8 cellular contexts compared by ENCODE assay signal in the genomic region with DNA sequence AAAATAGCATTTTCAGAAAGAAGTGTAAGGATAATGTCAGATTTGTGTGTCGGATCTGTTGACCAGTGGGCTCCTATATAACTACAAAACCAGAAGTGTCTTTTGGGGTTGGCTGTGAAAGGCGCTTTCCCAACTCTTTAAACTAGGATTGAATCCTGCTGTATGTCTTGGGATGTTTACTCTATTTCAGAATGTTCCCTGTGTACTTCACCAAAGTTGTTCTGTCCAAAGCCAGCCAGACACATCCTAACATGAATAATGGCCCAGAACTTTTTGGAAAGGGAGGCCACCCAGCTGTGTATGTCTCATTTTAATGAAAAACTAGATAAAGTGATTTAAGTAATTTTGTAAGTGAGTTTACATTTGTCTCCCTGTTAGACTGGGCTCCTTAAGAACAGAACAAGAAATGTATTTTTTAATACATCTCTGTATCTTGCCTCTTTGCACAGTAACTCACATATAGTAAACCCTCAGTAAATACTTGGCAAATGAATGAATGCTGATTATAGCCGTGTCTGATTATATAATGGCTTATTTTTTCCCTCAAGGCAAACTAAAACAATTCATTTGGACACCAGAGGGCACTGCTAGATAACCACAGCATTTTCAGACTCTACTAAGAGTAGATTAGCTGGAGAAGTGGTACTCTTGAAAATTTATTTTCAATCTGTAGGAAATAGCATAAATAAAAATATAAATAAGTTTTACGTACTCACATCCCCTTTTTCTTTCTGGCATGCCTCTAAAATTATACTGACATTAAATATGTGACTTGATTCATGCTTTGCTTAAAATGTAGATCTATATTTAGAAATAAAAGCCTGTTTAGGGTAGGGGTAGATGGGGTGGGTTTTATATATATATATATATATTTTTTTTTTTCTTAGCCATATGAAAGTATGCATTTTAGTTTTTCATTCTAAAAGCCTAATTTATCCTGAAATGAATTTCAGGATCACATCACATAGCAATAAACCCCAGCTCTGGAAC. TPM values are rescaled to one million over a fixed set of nuclear protein-coding genes. Genes with fewer than 3 reads are reported as not detected.
DNase-seq lines count a peak whose midpoint lies in the region; TF ChIP-seq lines count a peak whose summit lies in the region.

No MANE protein-coding gene starts in this region.

- H3K9me3 ChIP-seq in SJSA1 (replicated peaks) (0 out of 2 replicates have a peak, but pooled peaks cover 5% of the 10 kb centered on the region), neural progenitor cell (ENCODE audit: low read depth) (no peaks in the 10 kb centered on the region), neuronal stem cell (replicated peaks in 1 of 2; ENCODE audit: control insufficient read depth in 2 of 2, insufficient read depth in 1 of 2, low read depth in 1 of 2, low read length in 2 of 2) (peaks cover 2 to 11% of the 10 kb centered on the region in 2 donors)

- H4K91ac ChIP-seq in neuronal stem cell (ENCODE audit: low read depth, low read length, poor library complexity), result no peak overlapping the region

- H3K18ac ChIP-seq in neuronal stem cell (ENCODE audit: low read length), result no peak overlapping the region

- H2AFZ ChIP-seq in neural progenitor cell (replicated peaks) (no peak overlapping the region), neuronal stem cell (ENCODE audit: low read length) (no peak overlapping the region)

- peak; percentile 41 for DNase-seq in AG09309 (ENCODE audit: low read depth)
- DNase-seq in NB4 (ENCODE audit: low read depth), result peak; percentile 60
- DNase-seq in SJSA1 (ENCODE audit: low read depth in 1 of 2, low spot score in 2 of 2), result peak in 1 of 2 experiments; percentile 73
- peak; percentile 44 for DNase-seq in fibroblast of gingiva (ENCODE audit: low read depth)
- peak; percentile 66 for DNase-seq in neural progenitor cell (ENCODE audit: low spot score)
- no peak for DNase-seq in activated effector memory CD4-positive, alpha-beta T cell treated with Interleukin-2 at 50 U/mL for 16 hours
- DNase-seq in neuronal stem cell (ENCODE audit: low spot score), result no peak

- H3K9ac ChIP-seq in neural progenitor cell (no peak overlapping the region), neuronal stem cell (ENCODE audit: low read depth, low read length, poor library complexity) (no peak overlapping the region)

- H3K79me1 ChIP-seq in neuronal stem cell (ENCODE audit: low read depth, low read length), result no peaks in the 10 kb centered on the region

- no peak overlapping the region for H2BK5ac ChIP-seq in neuronal stem cell (ENCODE audit: low read length)

- TF ChIP-seq POLR2A in NB4 (IDR thresholded peaks at IDR 0.05; ENCODE audit: extremely low read depth, insufficient read length), result no peak

- TF ChIP-seq CTCF in AG09309 (IDR thresholded peaks at IDR 0.05; ENCODE audit: control insufficient read depth, insufficient read depth, low read depth, low read length, missing control alignments) (peak; percentile 62), GM12874 (IDR thresholded peaks at IDR 0.05; ENCODE audit: insufficient read depth, low read depth, low read length) (peak; percentile 27; the same call in 1 of the 2 replicates), NB4 (IDR thresholded peaks at IDR 0.05; ENCODE audit: low read depth, low read length) (peak; percentile 35), neural progenitor cell (IDR thresholded peaks at IDR 0.05) (peak; percentile 88)

- H2AK5ac ChIP-seq in neuronal stem cell (ENCODE audit: low read depth, low read length), result no peak overlapping the region

- H3K27me3 Mint-ChIP-seq in neural progenitor cell (ENCODE audit: insufficient read depth, low read depth), result peaks cover 2% of the 10 kb centered on the region

- H3K14ac ChIP-seq in neuronal stem cell (ENCODE audit: low read length), result no peak overlapping the region

- H3K4ac ChIP-seq in neuronal stem cell (ENCODE audit: low read length), result no peak overlapping the region

- no peak overlapping the region for H2BK120ac ChIP-seq in neuronal stem cell (ENCODE audit: low read depth, low read length)

- no peak overlapping the region for H3K27ac Mint-ChIP-seq in neural progenitor cell

- H3K79me2 ChIP-seq in neural progenitor cell (ENCODE audit: low read depth), result no peaks in the 10 kb centered on the region

- no peak overlapping the region for H3K4me3 Mint-ChIP-seq in neural progenitor cell

- no peaks in the 10 kb centered on the region for H4K20me1 ChIP-seq in neural progenitor cell (ENCODE audit: low read depth)

- peaks cover 44% of the 10 kb centered on the region for H3K36me3 ChIP-seq in SJSA1
- no peaks in the 10 kb centered on the region for H3K36me3 ChIP-seq in neural progenitor cell
- H3K36me3 ChIP-seq in neuronal stem cell (replicated peaks in 1 of 2; ENCODE audit: control insufficient read depth in 2 of 2, insufficient read depth in 2 of 2, low read length in 2 of 2), result peaks cover 0 to 32% of the 10 kb centered on the region in 2 donors

- no peak overlapping the region for H4K8ac ChIP-seq in neuronal stem cell (ENCODE audit: low read depth, low read length)

- no peak overlapping the region for H3K23ac ChIP-seq in neuronal stem cell (ENCODE audit: low read depth, low read length, poor library complexity)

- no CpG with 5 or more reads among the region's 4 CpGs for WGBS in neuronal stem cell (ENCODE audit: extremely low coverage in 2 of 2, insufficient read length in 2 of 2, insufficient replicate concordance in 1 of 2), 2 donors

- H3K4me2 ChIP-seq in neural progenitor cell (no peak overlapping the region), neuronal stem cell (ENCODE audit: insufficient read depth, low read length, poor library complexity, severe bottlenecking) (no peak overlapping the region)

- H3K4me1 Mint-ChIP-seq in neural progenitor cell, result no peaks in the 10 kb centered on the region

- H3K4me3 ChIP-seq in AG09309 (ENCODE audit: control insufficient read depth, low read depth, low read length), result no peak overlapping the region
- no peak overlapping the region for H3K4me3 ChIP-seq in NB4 (ENCODE audit: low read depth, low read length)
- H3K4me3 ChIP-seq in SJSA1, result no peak overlapping the region
- no peak overlapping the region for H3K4me3 ChIP-seq in neural progenitor cell
- no peak overlapping the region for H3K4me3 ChIP-seq in neuronal stem cell (ENCODE audit: low read length in 2 of 2)

- no peak overlapping the region for H2BK12ac ChIP-seq in neuronal stem cell (ENCODE audit: low read length)

- peaks cover 14% of the 10 kb centered on the region for H3K9me3 Mint-ChIP-seq in neural progenitor cell

- H3K4me1 ChIP-seq in SJSA1 (replicated peaks) (peaks cover 26% of the 10 kb centered on the region), neural progenitor cell (peaks cover 14% of the 10 kb centered on the region), neuronal stem cell (ENCODE audit: control insufficient read depth in 2 of 2, insufficient read depth in 1 of 2, low read depth in 1 of 2, low read length in 2 of 2) (no peaks in the 10 kb centered on the region)

- H3K27ac ChIP-seq in SJSA1 (peak overlapping the region; percentile 22), neural progenitor cell (no peak overlapping the region), neuronal stem cell (replicated peaks; ENCODE audit: low read length) (no peak overlapping the region)

- H3K27me3 ChIP-seq in SJSA1 (replicated peaks) (no peaks in the 10 kb centered on the region), neural progenitor cell (no peaks in the 10 kb centered on the region), neuronal stem cell (ENCODE audit: control insufficient read depth in 3 of 3, insufficient read depth in 3 of 3, low read depth in 1 of 3, low read length in 3 of 3) (no peaks in the 10 kb centered on the region)

- H3F3A ChIP-seq in neural progenitor cell (ENCODE audit: low read depth), result peaks cover 3% of the 10 kb centered on the region

- H3K36me3 Mint-ChIP-seq in neural progenitor cell, result peaks cover 20% of the 10 kb centered on the region

- no peak overlapping the region for H2BK15ac ChIP-seq in neuronal stem cell (ENCODE audit: low read length)

RNA-seq across cellular contexts. Expression of a gene that starts 23.8 kb away (rescaled TPM):
- 123 and 129 TPM in 2 replicates for total RNA-seq in SJSA1 (2014; rRNA removed; shearing (Covaris generic))
- 52.6 and 72.3 TPM in 2 replicates for total RNA-seq in neural progenitor cell (ENCODE audit: low replicate concordance)
- 58.2 TPM for polyA plus RNA-seq in neuronal stem cell (2013, experiment 1 of 2)
- polyA plus RNA-seq in neuronal stem cell (2013, experiment 2 of 2), result 60.1 TPM

RNA-seq across cellular contexts. Expression of a gene that starts 37.8 kb away (rescaled TPM):
- 6.1 and 11.8 TPM in 2 replicates for total RNA-seq in SJSA1 (2014; rRNA removed; shearing (Covaris generic))
- total RNA-seq in neural progenitor cell (ENCODE audit: low replicate concordance), result 11.6 and 12.7 TPM in 2 replicates
- 13.7 TPM for polyA plus RNA-seq in neuronal stem cell (2013, experiment 1 of 2)
- 14.1 TPM for polyA plus RNA-seq in neuronal stem cell (2013, experiment 2 of 2)

Comparison
In these comparisons a context has a peak if more than half of its experiments do, and no peak if none do; other contexts are left out.
1. DNase-seq: peak in AG09309 (single experiment), NB4 (single experiment), fibroblast of gingiva (single experiment) and neural progenitor cell (single experiment); none in activated effector memory CD4-positive, alpha-beta T cell treated with Interleukin-2 at 50 U/mL for 16 hours (single experiment) and neuronal stem cell (single experiment).
2. CTCF ChIP-seq: peak in every context shown above with its lines; median percentile 88 in neural progenitor cell; 62 in AG09309; 35 in NB4; 27 in GM12874.